Comparison of ENCODE assay signal across 7 cellular contexts in genomic region chr15:78033864-78034263, GRCh38.
A peak's percentile ranks its signal among the peaks of the same experiment; 100 is the strongest.
DNase-seq lines count a peak whose midpoint lies in the region; ATAC-seq and TF ChIP-seq lines count a peak whose summit lies in the region.

No MANE protein-coding gene starts in this region.

- TF ChIP-seq CTCF in cardiac fibroblast (IDR thresholded peaks at IDR 0.05; ENCODE audit: low read depth, low read length): no peak

- DNase-seq in NCI-H748 (lab: John Stamatoyannopoulos, UW; ENCODE audit: unreplicated experiment): peak; percentile 87
- DNase-seq in cardiac fibroblast (ENCODE audit: low read depth in 2 of 2): peak; percentile 30 to 38
- peak; percentile 18 for DNase-seq in stimulated activated naive CD4-positive, alpha-beta T cell treated with Interleukin-2 at 50 U/mL for 16 hours (lab: John Stamatoyannopoulos, UW)
- no peak for DNase-seq in SKM-1 treated with dmso at 0.1 percent for 144 hours (lab: John Stamatoyannopoulos, UW; ENCODE audit: unreplicated experiment)
- DNase-seq in NCI-H2029 (lab: John Stamatoyannopoulos, UW): no peak
- no peak for DNase-seq in NCI-H82 (lab: John Stamatoyannopoulos, UW)

- no peak overlapping the region for H3K4me3 ChIP-seq in cardiac fibroblast (replicated peaks in 1 of 2; ENCODE audit: low read depth in 2 of 2, low read length in 2 of 2)

- ATAC-seq in HG03108 (IDR thresholded peaks at IDR 0.05; ENCODE audit: unreplicated experiment): peak; percentile 16

Comparison
In these comparisons a context has a peak if more than half of its experiments do, and no peak if none do; other contexts are left out.
1. DNase-seq: peak in NCI-H748 (single experiment), cardiac fibroblast (2 of 2) and stimulated activated naive CD4-positive, alpha-beta T cell treated with Interleukin-2 at 50 U/mL for 16 hours (single experiment); none in SKM-1 treated with dmso at 0.1 percent for 144 hours (single experiment), NCI-H2029 (single experiment) and NCI-H82 (single experiment).